ENCODE assay signal across 22 cellular contexts in the genomic region with DNA sequence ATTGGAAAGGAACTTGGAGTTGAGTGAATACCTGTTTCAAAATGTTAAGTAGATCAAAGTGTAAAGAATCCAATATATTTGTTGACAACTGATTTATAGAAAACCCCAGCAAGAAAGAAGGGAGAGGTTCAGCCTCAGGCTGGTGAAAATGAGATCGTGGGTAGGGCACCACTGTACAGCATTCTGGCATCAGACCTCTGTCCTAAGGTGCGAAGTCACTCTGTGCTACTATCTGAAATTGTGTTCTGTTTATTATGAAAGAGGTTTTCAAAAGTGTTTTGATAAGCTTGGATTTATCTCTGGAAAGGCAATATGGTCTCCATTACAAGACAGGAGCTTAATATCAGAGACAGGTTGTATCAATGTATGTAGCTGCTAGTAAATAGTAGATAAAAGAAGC.
DNase-seq lines count a peak whose midpoint lies in the region; ATAC-seq and TF ChIP-seq lines count a peak whose summit lies in the region.
"Had no signal": no experiment of that assay in that cellular context is flagged by ENCODE, and none has a peak within 500 bp of the region (broad histone marks: within the 10 kb centered on the region; RNA-seq: fewer than 3 reads in every experiment).

No MANE protein-coding gene starts in this region.

- H3K36me3 ChIP-seq in left ventricle myocardium inferior (no peaks in the 10 kb centered on the region), rectal smooth muscle tissue (ENCODE audit: control insufficient read depth, insufficient read depth, low read length) (no peaks in the 10 kb centered on the region)

- intact Hi-C loops in Right ventricle myocardium superior (cut with DNase I), result loop anchor here (10.0 kb wide), 1 partner anchor 177 kb away; no protein-coding TSS in a partner anchor
- intact Hi-C loops in cardiac septum (cut with DNase I), result loop anchor here (5.0 kb wide), 1 partner anchor 75 kb away; no protein-coding TSS in a partner anchor
- intact Hi-C loops in left ventricle myocardium inferior (cut with micrococcal nuclease), result loop anchor here (10.0 kb wide), 1 partner anchor 177 kb away; no protein-coding TSS in a partner anchor

- H3K27me3 ChIP-seq in left ventricle myocardium inferior (ENCODE audit: low read depth) (no peaks in the 10 kb centered on the region), rectal smooth muscle tissue (ENCODE audit: control insufficient read depth, insufficient read depth, low read length) (no peaks in the 10 kb centered on the region)
- H3K27me3 ChIP-seq: BLaER1 had no signal

- no peak for TF ChIP-seq CTCF in left ventricle myocardium inferior (IDR thresholded peaks at IDR 0.05; ENCODE audit: borderline replicate concordance)

- peaks cover 7% of the 10 kb centered on the region for H3K9me3 ChIP-seq in left ventricle myocardium inferior (replicated peaks)

- H3K4me3 ChIP-seq in left ventricle myocardium inferior (peak overlapping the region; percentile 0), rectal smooth muscle tissue (ENCODE audit: low read length) (no peak overlapping the region)
- H3K4me3 ChIP-seq: BLaER1, GM23248 had no signal

- peaks cover 67% of the 10 kb centered on the region for H3K4me1 ChIP-seq in left ventricle myocardium inferior
- peaks cover 34% of the 10 kb centered on the region for H3K4me1 ChIP-seq in rectal smooth muscle tissue (ENCODE audit: control insufficient read depth, insufficient read depth, low read length)

- DNase-seq in Right ventricle myocardium superior (no peak), cardiac septum (ENCODE audit: low spot score) (no peak), left ventricle myocardium inferior (no peak), occipital lobe (lab: John Stamatoyannopoulos, UW) (no peak), T-helper 9 cell (no peak), NCI-H2107 treated with DMSO at 0.1 percent for 48 hours (lab: John Stamatoyannopoulos, UW; ENCODE audit: unreplicated experiment) (no peak)
- DNase-seq: activated CD4-positive, alpha-beta T cell treated with anti-CD3 and anti-CD28 coated beads, Interleukin-2, amount 50 U/mL, for 4 hours; activated gamma-delta T cell treated with Interleukin-2 at 50 U/mL for 16 hours; Calu3; cerebellar nuclear complex; endodermal cell; hippocampal formation; islet precursor cell; NCI-H1417 treated with DMSO at 0.1 percent for 48 hours; NCI-H526; T-helper 1 cell; trophoblast cell had no signal

- no peak overlapping the region for H3K9ac ChIP-seq in rectal smooth muscle tissue (ENCODE audit: low read length)
- H3K9ac ChIP-seq: BLaER1, GM23248 had no signal

- ATAC-seq in Right ventricle myocardium superior (ENCODE audit: poor library complexity), result peak; percentile 53
- ATAC-seq in HG03342 (IDR thresholded peaks at IDR 0.05; ENCODE audit: unreplicated experiment), result no peak
- ATAC-seq: stimulated activated memory B cell treated with anti-CD40 and anti-IgM and Interleukin-4, amounts not matched to agents 10 μg/mL and 1 μg/mL and 100 μg/mL, for 72 hours had no signal

- H3K27ac ChIP-seq in left ventricle myocardium inferior (replicated peaks) (peak overlapping the region; percentile 85), rectal smooth muscle tissue (ENCODE audit: low read depth, low read length) (peak overlapping the region; percentile 87)
- H3K27ac ChIP-seq: BLaER1, GM23248 had no signal
